In the genomic region with DNA sequence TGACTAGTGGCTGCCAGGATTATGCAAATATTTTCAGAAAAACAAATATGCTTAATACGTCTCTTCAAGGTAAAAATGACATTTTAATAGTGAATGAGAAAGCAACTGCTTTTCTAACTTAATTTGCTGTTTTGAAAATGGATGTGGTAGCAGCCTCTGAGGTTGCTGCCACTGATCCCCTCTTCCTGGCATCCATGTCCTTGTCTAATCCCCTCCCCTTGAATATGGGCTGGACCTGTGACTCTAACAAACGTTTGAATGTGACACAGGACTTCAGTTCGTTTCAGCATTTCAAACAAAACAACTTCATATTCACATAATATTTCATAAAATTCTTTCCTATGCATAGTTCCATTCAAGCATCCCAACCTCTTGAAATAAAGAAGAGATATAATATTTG, we compare ENCODE assay signal across 13 cellular contexts.
DNase-seq lines count a peak whose midpoint lies in the region; ATAC-seq, FAIRE-seq and TF ChIP-seq lines count a peak whose summit lies in the region.
"Had no signal": no experiment of that assay in that cellular context is flagged by ENCODE, and none has a peak within 500 bp of the region (broad histone marks: within the 10 kb centered on the region; RNA-seq: fewer than 3 reads in every experiment).

No MANE protein-coding gene starts in this region.

- H3K27ac ChIP-seq in K562 (ENCODE audit: extremely low read depth, low read depth, low read length) (no peak overlapping the region), RWPE1 (no peak overlapping the region)
- H3K27ac ChIP-seq: BLaER1, GM23248 had no signal

- intact Hi-C loops in K562 (cut with micrococcal nuclease) (no loop called here), head of caudate nucleus (cut with DNase I) (no loop called here)

- WGBS in K562 (ENCODE audit: insufficient coverage, low coverage, missing lambda C conversion rate) = 34% methylated on average over 3 of the region's 3 CpGs

- BruUV-seq in K562 (replicated peaks; lab: Mats Ljungman, UMichigan) = no TSS peak

- H3K9ac ChIP-seq in K562 (ENCODE audit: insufficient read depth in 1 of 2, low read depth in 2 of 2, low read length in 2 of 2) = no peak overlapping the region
- H3K9ac ChIP-seq: BLaER1, GM23248 had no signal

- TF ChIP-seq POLR2A in H54 (IDR thresholded peaks at IDR 0.05; ENCODE audit: low read depth, low read length) (no peak), K562 (conservative IDR thresholded peaks at IDR 0.05) (no peak)

- H3K36me3 ChIP-seq in K562 (ENCODE audit: control insufficient read depth, insufficient read depth, low read length) = no peaks in the 10 kb centered on the region
- H3K36me3 ChIP-seq: BLaER1 had no signal

- peak overlapping the region; percentile 46; the same call in 1 of the 2 replicates for H2AFZ ChIP-seq in K562 (ENCODE audit: low read depth, low read length)
- H2AFZ ChIP-seq: GM23248 had no signal

- TF ChIP-seq EP300 in K562 (IDR thresholded peaks at IDR 0.05; ENCODE audit: low read length) = no peak

- no peak for TF ChIP-seq CTCF in K562 (IDR thresholded peaks at IDR 0.05 in 2 of 3, conservative IDR thresholded peaks at IDR 0.05 in 1 of 3; ENCODE audit: insufficient read depth in 2 of 3, low read depth in 1 of 3, low read length in 3 of 3)
- TF ChIP-seq CTCF in RWPE1 (conservative IDR thresholded peaks at IDR 0.05; ENCODE audit: low read depth) = no peak

- POLR2A ChIA-PET in K562 (lab: Yijun Ruan, JAX) = no interaction called here
- POLR2A ChIA-PET in RWPE1 (lab: Yijun Ruan, JAX; ENCODE audit: low non-redundant PET) = no interaction called here

- CTCF ChIA-PET in K562 (lab: Yijun Ruan, JAX; ENCODE audit: low intra/inter-chr PET ratio) (no interaction called here), RWPE1 (lab: Yijun Ruan, JAX) (no interaction called here)

- H3K4me3 ChIP-seq in K562 = no peak overlapping the region
- H3K4me3 ChIP-seq: BLaER1, GM23248 had no signal

- in situ Hi-C loops in K562 (cut with MboI) = no loop called here

- peaks cover 6 to 20% of the 10 kb centered on the region in 2 experiments for H3K4me1 ChIP-seq in K562 (replicated peaks in 1 of 2; ENCODE audit: control insufficient read depth in 2 of 2, insufficient read depth in 2 of 2, low read length in 2 of 2)
- H3K4me1 ChIP-seq: BLaER1 had no signal

- FAIRE-seq in H54 (lab: Jason Lieb, UNC) = peak; percentile 58
- no peak for FAIRE-seq in K562 (lab: Jason Lieb, UNC)

- ATAC-seq in K562 = no peak; the same call in 2 of the 3 replicates
- ATAC-seq in HG03457 (IDR thresholded peaks at IDR 0.05; ENCODE audit: unreplicated experiment) = no peak

- H3K9me1 ChIP-seq in K562 (ENCODE audit: control insufficient read depth, insufficient read depth, low read length) = no peaks in the 10 kb centered on the region

- no peaks in the 10 kb centered on the region for H3K27me3 ChIP-seq in K562 (ENCODE audit: control insufficient read depth in 2 of 2, insufficient read depth in 2 of 2, low read length in 2 of 2)
- H3K27me3 ChIP-seq: BLaER1 had no signal

- DNase-seq in H54 (ENCODE audit: insufficient read length, low spot score) = no peak
- DNase-seq in NCI-H82 treated with DMSO at 0.1 percent for 48 hours (lab: John Stamatoyannopoulos, UW; ENCODE audit: unreplicated experiment) = peak; percentile 39
- DNase-seq in K562 (ENCODE audit: extremely low read depth in 1 of 4, low spot score in 3 of 4) = no peak
- DNase-seq in head of caudate nucleus = no peak
- no peak for DNase-seq in NCI-H1092 (lab: John Stamatoyannopoulos, UW)
- DNase-seq in RWPE1 (ENCODE audit: low spot score) = no peak
- DNase-seq: Caco-2; CD8-positive, alpha-beta memory T cell; GF-D8; GM23248; H7 had no signal

- no peak for TF ChIP-seq RAD21 in K562 (CRISPR knock-in tag; conservative IDR thresholded peaks at IDR 0.05 in 1 of 2, IDR thresholded peaks at IDR 0.05 in 1 of 2)

- H3K79me2 ChIP-seq in K562 (ENCODE audit: control insufficient read depth, insufficient read depth, low read length) = no peaks in the 10 kb centered on the region

- H3K4me2 ChIP-seq in K562 (ENCODE audit: insufficient read depth, low read length) = no peak overlapping the region
- H3K4me2 ChIP-seq: BLaER1 had no signal

- no peaks in the 10 kb centered on the region for H3K9me3 ChIP-seq in K562 (replicated peaks; ENCODE audit: control insufficient read depth, insufficient read depth, low read depth, low read length)
- H3K9me3 ChIP-seq: BLaER1, Caco-2 had no signal

- H4K20me1 ChIP-seq in K562 (replicated peaks; ENCODE audit: control insufficient read depth, insufficient read depth, low read length) = no peaks in the 10 kb centered on the region
- H4K20me1 ChIP-seq: BLaER1 had no signal

TF ChIP-seq in K562, 482 proteins besides CTCF, POLR2A, EP300 and RAD21 (continues in another document):
- TF ChIP-seq NELFE (IDR thresholded peaks at IDR 0.05; ENCODE audit: insufficient read depth, insufficient read length) (no peak), ZNF232 (CRISPR knock-in tag; IDR thresholded peaks at IDR 0.05) (no peak), TEAD4 (IDR thresholded peaks at IDR 0.05; ENCODE audit: low read length) (no peak), TEAD4 (CRISPR knock-in tag; IDR thresholded peaks at IDR 0.05; ENCODE audit: borderline replicate concordance) (no peak), CHD2 (IDR thresholded peaks at IDR 0.05; ENCODE audit: low read depth, low read length) (no peak), ZBTB9 (CRISPR knock-in tag; IDR thresholded peaks at IDR 0.05) (no peak), PHB2 (IDR thresholded peaks at IDR 0.05; ENCODE audit: low read depth) (no peak), CTCFL (IDR thresholded peaks at IDR 0.05; ENCODE audit: borderline replicate concordance, insufficient read depth, low read depth, low read length, poor library complexity, severe bottlenecking) (no peak), ZNF134 (CRISPR knock-in tag; conservative IDR thresholded peaks at IDR 0.05) (no peak), BCLAF1 (IDR thresholded peaks at IDR 0.05; ENCODE audit: borderline replicate concordance in 1 of 2, control insufficient read depth in 1 of 2, low read depth in 2 of 2, low read length in 1 of 2) (no peak), NCOA2 (IDR thresholded peaks at IDR 0.05; ENCODE audit: partially characterized antibody in 2 of 2) (no peak), HMG20A (CRISPR knock-in tag; conservative IDR thresholded peaks at IDR 0.05) (no peak), U2AF1 (optimal IDR thresholded peaks at IDR 0.05; ENCODE audit: low read depth, low read length) (no peak), ETV1 (tag; conservative IDR thresholded peaks at IDR 0.05; ENCODE audit: low read depth) (no peak)
- TF ChIP-seq, protein P1, sequence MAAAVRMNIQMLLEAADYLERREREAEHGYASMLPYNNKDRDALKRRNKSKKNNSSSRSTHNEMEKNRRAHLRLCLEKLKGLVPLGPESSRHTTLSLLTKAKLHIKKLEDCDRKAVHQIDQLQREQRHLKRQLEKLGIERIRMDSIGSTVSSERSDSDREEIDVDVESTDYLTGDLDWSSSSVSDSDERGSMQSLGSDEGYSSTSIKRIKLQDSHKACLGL (CRISPR knock-in tag; IDR thresholded peaks at IDR 0.05; ENCODE audit: borderline replicate concordance, poor library complexity, severe bottlenecking) = no peak
